8 cellular contexts compared by ENCODE assay signal in the genomic region with DNA sequence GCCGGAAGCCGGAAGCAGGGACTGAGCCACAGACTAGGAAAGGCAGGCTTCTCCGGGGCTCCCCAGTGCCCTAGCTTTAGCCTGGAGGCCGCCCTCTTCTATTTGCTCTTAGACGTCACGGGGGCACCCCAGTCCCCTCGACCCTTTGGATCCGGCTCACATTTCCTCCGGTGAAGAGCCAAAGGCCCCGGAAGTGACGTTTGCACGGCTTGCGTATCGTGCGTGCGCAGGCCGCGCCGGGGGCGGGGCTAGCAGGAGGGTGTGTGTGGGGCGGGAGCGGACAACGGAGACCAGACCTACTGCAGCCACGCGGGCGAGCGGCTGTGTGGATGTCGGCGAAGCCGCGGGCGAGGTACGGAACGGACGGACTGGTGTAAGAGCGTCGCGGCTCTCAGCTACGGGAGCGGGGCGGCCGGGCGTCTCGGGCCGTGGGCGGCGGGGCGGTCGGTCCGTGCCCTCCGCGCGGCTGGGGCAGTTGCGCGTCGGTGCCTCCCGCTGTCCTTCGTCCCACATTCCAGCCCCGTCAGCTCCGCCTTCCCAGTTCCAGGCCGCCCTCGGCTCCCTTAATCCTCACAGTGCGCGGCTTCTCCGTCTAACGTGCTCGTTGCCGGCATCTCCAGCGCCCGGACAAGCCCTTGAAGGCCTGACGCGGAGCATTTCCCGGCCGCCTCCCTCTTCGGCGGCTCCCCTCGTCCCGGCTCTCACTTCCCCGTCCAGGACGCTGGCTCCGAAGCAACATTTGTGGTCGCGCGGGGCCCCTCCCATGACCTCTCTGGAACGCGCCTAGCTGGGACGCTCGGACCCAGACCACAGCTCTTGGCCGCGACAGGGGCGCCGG. TPM values are rescaled to one million over a fixed set of nuclear protein-coding genes. Genes with fewer than 3 reads are reported as not detected.
A peak's percentile ranks its signal among the peaks of the same experiment; 100 is the strongest.
DNase-seq lines count a peak whose midpoint lies in the region; ATAC-seq and TF ChIP-seq lines count a peak whose summit lies in the region.

No MANE protein-coding gene starts in this region.

- CTCF ChIA-PET in GM10248 (lab: Yijun Ruan, JAX) = interaction anchor here (0.7 to 1.6 kb wide), 6 partner anchors 13 to 32 kb away, joined by 3 read pairs; no protein-coding TSS in a partner anchor
- CTCF ChIA-PET in SK-N-SH (lab: Yijun Ruan, JAX) = interaction anchor here (0.5 to 2.4 kb wide), 8 partner anchors 11 to 513 kb away, joined by 3 to 11 read pairs (median 4); no protein-coding TSS in a partner anchor

- H3K4me1 ChIP-seq in SK-N-SH (ENCODE audit: control insufficient read depth in 1 of 2, insufficient read depth in 2 of 2, low read depth in 1 of 2, low read length in 1 of 2) (peaks cover 0 to 10% of the 10 kb centered on the region in 2 experiments; a peak in 2 of 4 replicates), osteoblast (ENCODE audit: insufficient read depth, low read length) (peaks cover 7% of the 10 kb centered on the region), thoracic aorta (ENCODE audit: control insufficient read depth in 1 of 2, low read depth in 2 of 2) (peaks cover 6 to 23% of the 10 kb centered on the region in 2 donors)

- H2AFZ ChIP-seq in SK-N-SH (ENCODE audit: low read depth) (peak overlapping the region; percentile 85), osteoblast (ENCODE audit: low read length) (peak overlapping the region; percentile 75)

- H3K4me2 ChIP-seq in SK-N-SH = peak overlapping the region; percentile 100
- H3K4me2 ChIP-seq in osteoblast (ENCODE audit: insufficient read depth, low read length) = peak overlapping the region; percentile 74

- H3K36me3 ChIP-seq in SK-N-SH (replicated peaks in 1 of 2; ENCODE audit: control insufficient read depth in 1 of 2, insufficient read depth in 2 of 2, low read length in 1 of 2) (peaks cover 0 to 6% of the 10 kb centered on the region in 2 experiments), osteoblast (ENCODE audit: insufficient read depth, low read length) (no peaks in the 10 kb centered on the region), thoracic aorta (no peaks in the 10 kb centered on the region)

- ATAC-seq in HG02610 (IDR thresholded peaks at IDR 0.05; ENCODE audit: unreplicated experiment) (peak; percentile 94), thoracic aorta (ENCODE audit: insufficient number of reproducible peaks, low FRiP score, low read depth) (peak; percentile 96)

- TF ChIP-seq RAD21 in SK-N-SH (IDR thresholded peaks at IDR 0.05; ENCODE audit: low read length) = no peak

- H3K27ac ChIP-seq in SK-N-SH (ENCODE audit: low read depth in 2 of 2, low read length in 1 of 2) = peak overlapping the region; percentile 93 to 98
- H3K27ac ChIP-seq in osteoblast (ENCODE audit: low read depth, low read length) = peak overlapping the region; percentile 98
- peak overlapping the region; percentile 96 to 99 for H3K27ac ChIP-seq in thoracic aorta

- DNase-seq in GM10248 (ENCODE audit: extremely low spot score) (peak; percentile 98), NCI-H1092 (lab: John Stamatoyannopoulos, UW) (peak; percentile 99), SK-N-SH (peak; percentile 100), glutamatergic neuron (peak; percentile 98), osteoblast (ENCODE audit: insufficient read length, low spot score, missing footprints) (peak; percentile 98), thoracic aorta (ENCODE audit: low spot score) (peak; percentile 95)

- no peaks in the 10 kb centered on the region for H3K27me3 Mint-ChIP-seq in activated naive CD8-positive, alpha-beta T cell
- H3K27me3 Mint-ChIP-seq in glutamatergic neuron (ENCODE audit: unreplicated experiment) = peaks cover 3% of the 10 kb centered on the region

- TF ChIP-seq CTCF in GM10248 (IDR thresholded peaks at IDR 0.05; ENCODE audit: control extremely low read depth, extremely low read depth, low read depth, missing control alignments) = no peak
- TF ChIP-seq CTCF in SK-N-SH (IDR thresholded peaks at IDR 0.05) = no peak
- TF ChIP-seq CTCF in glutamatergic neuron (IDR thresholded peaks at IDR 0.05; ENCODE audit: partially characterized antibody, unreplicated experiment) = no peak
- TF ChIP-seq CTCF in osteoblast (IDR thresholded peaks at IDR 0.05; ENCODE audit: extremely low read depth, low read depth, low read length) = no peak
- no peak for TF ChIP-seq CTCF in thoracic aorta (IDR thresholded peaks at IDR 0.05)

- peak overlapping the region; percentile 94 for H3K27ac Mint-ChIP-seq in activated naive CD8-positive, alpha-beta T cell
- peak overlapping the region; percentile 97 for H3K27ac Mint-ChIP-seq in glutamatergic neuron (ENCODE audit: unreplicated experiment)

- H3K79me2 ChIP-seq in SK-N-SH (ENCODE audit: insufficient read depth) = peaks cover 67% of the 10 kb centered on the region
- H3K79me2 ChIP-seq in osteoblast (ENCODE audit: insufficient read depth, low read length) = peaks cover 40% of the 10 kb centered on the region

- TF ChIP-seq EP300 in SK-N-SH (IDR thresholded peaks at IDR 0.05; ENCODE audit: borderline replicate concordance in 1 of 2, low read depth in 1 of 2, low read length in 1 of 2) = 0 out of 4 replicates have a peak, but pooled peaks of 1 of the 2 experiments have one; percentile 29

- no peaks in the 10 kb centered on the region for H3K9me3 Mint-ChIP-seq in activated naive CD8-positive, alpha-beta T cell (ENCODE audit: low read depth)
- H3K9me3 Mint-ChIP-seq in glutamatergic neuron (ENCODE audit: unreplicated experiment) = peaks cover 17% of the 10 kb centered on the region

- H3K27me3 ChIP-seq in SK-N-SH (ENCODE audit: insufficient read depth) (no peaks in the 10 kb centered on the region), osteoblast (ENCODE audit: insufficient read depth, low read length) (no peaks in the 10 kb centered on the region), thoracic aorta (replicated peaks; ENCODE audit: insufficient read depth) (no peaks in the 10 kb centered on the region)

- H4K20me1 ChIP-seq in SK-N-SH (ENCODE audit: insufficient read depth) (0 out of 2 replicates have a peak, but pooled peaks cover 5% of the 10 kb centered on the region), osteoblast (ENCODE audit: insufficient read depth, low read length) (peaks cover 3% of the 10 kb centered on the region)

- H3F3A ChIP-seq in SK-N-SH (replicated peaks; ENCODE audit: insufficient read depth) = peaks cover 46% of the 10 kb centered on the region

- 1% methylated on average over 55 of the region's 92 CpGs for WGBS in SK-N-SH (ENCODE audit: low lambda C conversion rate)

- peak overlapping the region; percentile 97 for H3K4me3 Mint-ChIP-seq in activated naive CD8-positive, alpha-beta T cell
- H3K4me3 Mint-ChIP-seq in glutamatergic neuron (ENCODE audit: unreplicated experiment) = peak overlapping the region; percentile 93

- POLR2A ChIA-PET in GM10248 (lab: Yijun Ruan, JAX) (interaction anchor here (0.9 to 2.0 kb wide), 8 partner anchors 12 to 86 kb away, joined by 3 to 13 read pairs (median 4); partner anchors contain the start of genes KCTD7 and RABGEF1), SK-N-SH (lab: Yijun Ruan, JAX) (interaction anchor here (0.6 to 3.2 kb wide), 9 partner anchors 11 to 266 kb away, joined by 3 to 20 read pairs (median 4); partner anchors contain the start of genes KCTD7, RABGEF1 and TMEM248)

- no peaks in the 10 kb centered on the region for H3K36me3 Mint-ChIP-seq in activated naive CD8-positive, alpha-beta T cell
- no peaks in the 10 kb centered on the region for H3K36me3 Mint-ChIP-seq in glutamatergic neuron (ENCODE audit: unreplicated experiment)

- H3K4me3 ChIP-seq in SK-N-SH (ENCODE audit: low read depth in 2 of 2, low read length in 1 of 2) (peak overlapping the region; percentile 67 to 99), osteoblast (ENCODE audit: insufficient read depth, low read length) (peak overlapping the region; percentile 95), thoracic aorta (peak overlapping the region; percentile 100)

- H3K9me3 ChIP-seq in SK-N-SH (no peaks in the 10 kb centered on the region), osteoblast (ENCODE audit: low read depth, low read length) (no peaks in the 10 kb centered on the region), thoracic aorta (no peaks in the 10 kb centered on the region)

- H3K9ac ChIP-seq in SK-N-SH = peak overlapping the region; percentile 90

- peaks cover 27% of the 10 kb centered on the region for H3K4me1 Mint-ChIP-seq in activated naive CD8-positive, alpha-beta T cell (ENCODE audit: low read depth)
- peaks cover 6% of the 10 kb centered on the region for H3K4me1 Mint-ChIP-seq in glutamatergic neuron (ENCODE audit: low read depth, unreplicated experiment)

- no peaks in the 10 kb centered on the region for H3K9me2 ChIP-seq in SK-N-SH

TF ChIP-seq in SK-N-SH, 30 proteins besides CTCF, POLR2A, EP300 and RAD21 (continues in another document):
- TF ChIP-seq JUND (IDR thresholded peaks at IDR 0.05) (no peak; the same call in 1 of the 2 replicates), NFIC (IDR thresholded peaks at IDR 0.05; ENCODE audit: borderline replicate concordance) (no peak; the same call in 1 of the 2 replicates), SIN3A (IDR thresholded peaks at IDR 0.05; ENCODE audit: borderline replicate concordance, low read depth, low read length) (peak; percentile 93), TEAD4 (IDR thresholded peaks at IDR 0.05; ENCODE audit: borderline replicate concordance, insufficient read depth) (peak; percentile 23; the same call in 1 of the 2 replicates), MEF2A (IDR thresholded peaks at IDR 0.05; ENCODE audit: borderline replicate concordance, low read depth) (no peak), EZH2phosphoT487 (IDR thresholded peaks at IDR 0.05; ENCODE audit: borderline replicate concordance, low read depth) (no peak), GATA2 (CRISPR knock-in tag; IDR thresholded peaks at IDR 0.05) (no peak), USF2 (IDR thresholded peaks at IDR 0.05; ENCODE audit: borderline replicate concordance, low read depth, low read length) (no peak; the same call in 1 of the 2 replicates), CHD2 (IDR thresholded peaks at IDR 0.05; ENCODE audit: low read length, partially characterized antibody) (peak; percentile 64), RXRA (IDR thresholded peaks at IDR 0.05; ENCODE audit: borderline replicate concordance, low read depth) (peak; percentile 36; the same call in 1 of the 2 replicates), TCF12 (IDR thresholded peaks at IDR 0.05) (no peak)

RNA-seq across cellular contexts. Expression of gene KCTD7, which starts 25.8 kb away (rescaled TPM):
- 19.5 and 27.4 TPM in 2 replicates for polyA plus RNA-seq in SK-N-SH (2012; rRNA removed)
- polyA plus RNA-seq in SK-N-SH (2012; cell fraction: cytosol; rRNA removed) = 9.2 and 11.0 TPM in 2 replicates
- polyA plus RNA-seq in SK-N-SH (2012; cell fraction: nucleus; rRNA removed) = 71.9 and 88.4 TPM in 2 replicates
- total RNA-seq in glutamatergic neuron (ENCODE audit: unreplicated experiment) (48.5 TPM), osteoblast (14.8 and 17.7 TPM in 2 replicates), thoracic aorta (10 to 100 TPM; 24.5 to 31.0 TPM)

Comparison
In these comparisons a context has a peak if more than half of its experiments do, and no peak if none do; other contexts are left out.
1. Peak in every context shown above with its lines: DNase-seq, ATAC-seq, H3K4me3 ChIP-seq and H3K27ac ChIP-seq.